17 cellular contexts compared by ENCODE assay signal in the genomic region with DNA sequence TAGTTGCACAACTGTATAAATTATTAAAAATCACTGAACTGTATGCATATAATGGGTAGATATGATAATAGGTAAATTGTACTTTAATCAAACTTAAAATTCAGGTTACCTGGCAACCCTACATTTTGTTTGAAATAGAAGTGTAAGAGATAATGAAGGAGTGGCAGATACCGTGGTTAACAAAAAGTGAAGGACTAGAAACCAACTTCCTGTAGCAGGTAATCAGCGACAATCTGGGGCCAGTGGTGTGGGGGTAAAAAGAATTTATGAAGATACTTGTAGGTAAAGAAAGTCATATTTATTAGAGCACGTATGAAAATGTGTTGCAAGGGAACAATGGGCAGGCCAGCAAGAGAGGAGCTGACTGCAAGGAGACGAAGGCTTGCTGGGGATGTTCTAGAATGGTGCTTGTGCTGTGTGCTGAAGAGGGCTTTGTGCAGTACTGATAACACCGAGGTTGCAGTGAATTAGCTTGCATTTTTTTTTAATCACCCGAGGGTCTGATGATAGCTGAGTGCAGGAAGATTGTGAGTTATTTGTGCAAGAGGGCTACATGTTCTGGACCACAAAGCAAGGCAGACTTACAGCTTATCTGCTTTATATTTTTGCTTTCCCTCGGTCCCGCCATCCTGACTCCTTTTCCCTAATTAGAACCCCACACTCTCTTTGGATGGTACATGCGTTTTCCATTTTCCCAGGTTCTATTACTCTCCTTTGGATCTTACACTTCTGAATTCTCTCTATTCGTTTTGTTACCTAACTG.
"Had no signal": no experiment of that assay in that cellular context is flagged by ENCODE, and none has a peak within 500 bp of the region (broad histone marks: within the 10 kb centered on the region; RNA-seq: fewer than 3 reads in every experiment).

No MANE protein-coding gene starts in this region.

- H3K27ac ChIP-seq: coronary artery, heart left ventricle, neural progenitor cell, ovary, right atrium auricular region, stomach had no signal

- ATAC-seq: esophagus mucosa; heart left ventricle; natural killer cell treated with Interleukin-12 subunit alpha and Interleukin-12 subunit beta and Interleukin-15 and Interleukin-18, amount 100 ng/mL, for 72 hours had no signal

- H3K27ac Mint-ChIP-seq: natural killer cell treated with Interleukin-12 subunit alpha and Interleukin-12 subunit beta and Interleukin-15 and Interleukin-18, amount 100 ng/mL, for 72 hours; neural progenitor cell had no signal

- H3K36me3 Mint-ChIP-seq: neural progenitor cell had no signal

- DNase-seq: effector CD4-positive, alpha-beta T cell; heart left ventricle; hypothalamus; kidney glomerular epithelial cell; nucleus accumbens; ovary; small intestine; stimulated activated CD4-positive, alpha-beta T cell treated with anti-CD3 and anti-CD28 coated beads, Interleukin-12 subunit alpha, Interleukin-12 subunit beta, amount 100 ng/mL, for 4 hours; stimulated activated naive CD4-positive, alpha-beta T cell; stomach; substantia nigra; trophoblast cell had no signal

- H3K9me3 ChIP-seq: ovary, stomach had no signal

- H3K36me3 ChIP-seq: heart left ventricle, neural progenitor cell, ovary, right atrium auricular region, stomach had no signal

- H3K4me3 ChIP-seq: coronary artery, heart left ventricle, neural progenitor cell, ovary, right atrium auricular region, stomach had no signal

- H3K27me3 ChIP-seq: ovary, right atrium auricular region had no signal

- H3K4me3 Mint-ChIP-seq: natural killer cell treated with Interleukin-12 subunit alpha and Interleukin-12 subunit beta and Interleukin-15 and Interleukin-18, amount 100 ng/mL, for 72 hours; neural progenitor cell had no signal

- H3K9me3 Mint-ChIP-seq: natural killer cell treated with Interleukin-12 subunit alpha and Interleukin-12 subunit beta and Interleukin-15 and Interleukin-18, amount 100 ng/mL, for 72 hours had no signal
